8 cellular contexts compared by ENCODE assay signal in genomic region chr15:98647774-98648653, GRCh38. TPM values are rescaled to one million over a fixed set of nuclear protein-coding genes. Genes with fewer than 3 reads are reported as not detected.
DNase-seq lines count a peak whose midpoint lies in the region; ATAC-seq and TF ChIP-seq lines count a peak whose summit lies in the region.

Gene IGF1R, plus strand, starts transcription at chr15:98648539. Its CDS starts 1,043 bp downstream, at chr15:98649582.

- H3K27ac Mint-ChIP-seq in activated CD4-positive, alpha-beta T cell treated with anti-CD3 and anti-CD28 coated beads, Interleukin-2, amount 10 ng/mL, durations not matched to agents 24 days and 14 days = peak within 1 kb of the TSS; percentile 95
- H3K27ac Mint-ChIP-seq in dendritic cell treated with granulocyte-macrophage colony-stimulating factor and Interleukin-4, amounts not matched to agents 40 ng/mL and 50 ng/mL, for 4 days = peak within 1 kb of the TSS; percentile 89

- peak; percentile 59 for ATAC-seq in GM19023 (IDR thresholded peaks at IDR 0.05; ENCODE audit: unreplicated experiment)
- ATAC-seq in HG03196 (IDR thresholded peaks at IDR 0.05; ENCODE audit: unreplicated experiment) = peak; percentile 65
- ATAC-seq in left lung = peak; percentile 86

- H3K36me3 ChIP-seq in left lung = no peaks in the 10 kb centered on the region

- no peak for TF ChIP-seq CTCF in left lung (IDR thresholded peaks at IDR 0.05)

- H3K27me3 Mint-ChIP-seq in activated CD4-positive, alpha-beta T cell treated with anti-CD3 and anti-CD28 coated beads, Interleukin-2, amount 10 ng/mL, durations not matched to agents 24 days and 14 days = peaks cover 55% of the 10 kb centered on the region
- H3K27me3 Mint-ChIP-seq in dendritic cell treated with granulocyte-macrophage colony-stimulating factor and Interleukin-4, amounts not matched to agents 40 ng/mL and 50 ng/mL, for 4 days = peaks cover 55% of the 10 kb centered on the region

- H3K4me1 Mint-ChIP-seq in activated CD4-positive, alpha-beta T cell treated with anti-CD3 and anti-CD28 coated beads, Interleukin-2, amount 10 ng/mL, durations not matched to agents 24 days and 14 days = peaks cover 30% of the 10 kb centered on the region
- H3K4me1 Mint-ChIP-seq in dendritic cell treated with granulocyte-macrophage colony-stimulating factor and Interleukin-4, amounts not matched to agents 40 ng/mL and 50 ng/mL, for 4 days (ENCODE audit: low read depth) = peaks cover 29% of the 10 kb centered on the region

- DNase-seq in AG08396 (ENCODE audit: low spot score) = peak; percentile 95
- DNase-seq in NCI-H460 (ENCODE audit: extremely low read depth, low read depth) = peak; percentile 83
- DNase-seq in activated CD4-positive, alpha-beta T cell treated with anti-CD3 and anti-CD28 coated beads, Interleukin-2, amount 10 ng/mL, durations not matched to agents 24 days and 14 days = peak; percentile 98
- peak; percentile 85 to 96 for DNase-seq in left lung
- DNase-seq in stimulated activated CD4-positive, alpha-beta T cell treated with anti-CD3 and anti-CD28 coated beads, Interleukin-2, amount 100 ng/mL, for 24 hours = peak; percentile 87 to 88

- H3K27ac ChIP-seq in left lung = peak within 1 kb of the TSS; percentile 89 to 92

- H3K4me3 Mint-ChIP-seq in activated CD4-positive, alpha-beta T cell treated with anti-CD3 and anti-CD28 coated beads, Interleukin-2, amount 10 ng/mL, durations not matched to agents 24 days and 14 days = peak within 1 kb of the TSS; percentile 85
- H3K4me3 Mint-ChIP-seq in dendritic cell treated with granulocyte-macrophage colony-stimulating factor and Interleukin-4, amounts not matched to agents 40 ng/mL and 50 ng/mL, for 4 days = peak within 1 kb of the TSS; percentile 93

- peaks cover 0 to 27% of the 10 kb centered on the region in 2 donors for H3K4me1 ChIP-seq in left lung

- H3K36me3 Mint-ChIP-seq in activated CD4-positive, alpha-beta T cell treated with anti-CD3 and anti-CD28 coated beads, Interleukin-2, amount 10 ng/mL, durations not matched to agents 24 days and 14 days (ENCODE audit: low read depth) = no peaks in the 10 kb centered on the region
- H3K36me3 Mint-ChIP-seq in dendritic cell treated with granulocyte-macrophage colony-stimulating factor and Interleukin-4, amounts not matched to agents 40 ng/mL and 50 ng/mL, for 4 days (ENCODE audit: low read depth) = peaks cover 17% of the 10 kb centered on the region

- peaks cover 5 to 63% of the 10 kb centered on the region in 2 donors for H3K27me3 ChIP-seq in left lung

- H3K4me3 ChIP-seq in left lung = peak within 1 kb of the TSS; percentile 84 to 86

- H3K9me3 Mint-ChIP-seq in activated CD4-positive, alpha-beta T cell treated with anti-CD3 and anti-CD28 coated beads, Interleukin-2, amount 10 ng/mL, durations not matched to agents 24 days and 14 days = no peaks in the 10 kb centered on the region
- no peaks in the 10 kb centered on the region for H3K9me3 Mint-ChIP-seq in dendritic cell treated with granulocyte-macrophage colony-stimulating factor and Interleukin-4, amounts not matched to agents 40 ng/mL and 50 ng/mL, for 4 days

- H3K9me3 ChIP-seq in left lung = no peaks in the 10 kb centered on the region

- intact Hi-C loops in activated CD4-positive, alpha-beta T cell treated with anti-CD3 and anti-CD28 coated beads, Interleukin-2, amount 10 ng/mL, durations not matched to agents 24 days and 14 days (cut with micrococcal nuclease) = loop anchor here (1.0 to 10.0 kb wide), 6 partner anchors 47 to 1954 kb away; partner anchors contain the start of genes ARRDC4, ASB7 and LINS1
- intact Hi-C loops in dendritic cell treated with granulocyte-macrophage colony-stimulating factor and Interleukin-4, amounts not matched to agents 40 ng/mL and 50 ng/mL, for 4 days (cut with micrococcal nuclease) = loop anchor here (1.0 to 10.0 kb wide), 2 partner anchors 205 to 407 kb away; no protein-coding TSS in a partner anchor
- intact Hi-C loops in left lung (cut with DNase I) = no loop called here

RNA-seq across cellular contexts. Expression of gene IGF1R, which starts in this region (rescaled TPM):
- 30.9 and 34.4 TPM in 2 replicates for total RNA-seq in NCI-H460 (2014; rRNA removed; shearing (Covaris generic))
- 12.1 and 13.8 TPM in 2 replicates for polyA plus RNA-seq in NCI-H460 (2014; cell fraction: nucleus; rRNA removed)
- 35.3 and 36.6 TPM in 2 replicates for total RNA-seq in activated CD4-positive, alpha-beta T cell treated with anti-CD3 and anti-CD28 coated beads, Interleukin-2, amount 10 ng/mL, durations not matched to agents 24 days and 14 days
- 10 to 100 TPM; 38.7 to 41.0 TPM for total RNA-seq in left lung

Comparison
In these comparisons a context has a peak if more than half of its experiments do, and no peak if none do; other contexts are left out.
1. Peak in every context shown above with its lines: DNase-seq, ATAC-seq, H3K4me3 ChIP-seq and H3K27ac ChIP-seq.
2. intact Hi-C loops: an anchor here in activated CD4-positive, alpha-beta T cell treated with anti-CD3 and anti-CD28 coated beads, Interleukin-2, amount 10 ng/mL, durations not matched to agents 24 days and 14 days (1.0 to 10.0 kb wide) and dendritic cell treated with granulocyte-macrophage colony-stimulating factor and Interleukin-4, amounts not matched to agents 40 ng/mL and 50 ng/mL, for 4 days (1.0 to 10.0 kb wide); none called in left lung.